In genomic region chr13:38349386-38350113, GRCh38 we compare ENCODE assay signal across 8 cellular contexts.
DNase-seq lines count a peak whose midpoint lies in the region; ATAC-seq and TF ChIP-seq lines count a peak whose summit lies in the region.

Gene UFM1 (plus strand): TSS chr13:38349851. CDS start chr13:38349920, 69 bp downstream.

- TF ChIP-seq CTCF in GM06990 (IDR thresholded peaks at IDR 0.05; ENCODE audit: insufficient read depth, low read length, poor library complexity, severe bottlenecking), result no peak

- H3K27ac Mint-ChIP-seq in activated naive CD4-positive, alpha-beta T cell treated with anti-CD3 and anti-CD28 coated beads, Interleukin-2, amount 50 U/mL, for 24 hours, result peak within 1 kb of the TSS; percentile 97

- peaks cover 20% of the 10 kb centered on the region for H3K36me3 Mint-ChIP-seq in activated naive CD4-positive, alpha-beta T cell treated with anti-CD3 and anti-CD28 coated beads, Interleukin-2, amount 50 U/mL, for 24 hours

- no peaks in the 10 kb centered on the region for H3K27me3 ChIP-seq in GM06990 (replicated peaks; ENCODE audit: control insufficient read depth, insufficient read depth, low read length)

- DNase-seq in GM06990 (ENCODE audit: extremely low read depth, insufficient read length), result peak; percentile 91
- peak; percentile 91 for DNase-seq in NCI-H1092 (lab: John Stamatoyannopoulos, UW)
- peak; percentile 89 for DNase-seq in germinal center (ENCODE audit: low spot score)
- DNase-seq in non-pigmented ciliary epithelial cell (ENCODE audit: low read depth), result peak; percentile 85
- peak; percentile 94 for DNase-seq in superior temporal gyrus (ENCODE audit: extremely low spot score)

- H3K27me3 Mint-ChIP-seq in activated naive CD4-positive, alpha-beta T cell treated with anti-CD3 and anti-CD28 coated beads, Interleukin-2, amount 50 U/mL, for 24 hours, result no peaks in the 10 kb centered on the region

- H3K4me3 Mint-ChIP-seq in activated naive CD4-positive, alpha-beta T cell treated with anti-CD3 and anti-CD28 coated beads, Interleukin-2, amount 50 U/mL, for 24 hours, result peak within 1 kb of the TSS; percentile 95

- no peaks in the 10 kb centered on the region; the same call in 1 of the 2 replicates for H3K36me3 ChIP-seq in GM06990 (ENCODE audit: control insufficient read depth, insufficient read depth, low read length)

- H3K9me3 Mint-ChIP-seq in activated naive CD4-positive, alpha-beta T cell treated with anti-CD3 and anti-CD28 coated beads, Interleukin-2, amount 50 U/mL, for 24 hours, result no peaks in the 10 kb centered on the region

- ATAC-seq in HG02588 (IDR thresholded peaks at IDR 0.05; ENCODE audit: unreplicated experiment) (peak; percentile 97), SK-N-SH treated with all-trans-retinoic acid at 6 μM for 48 hours (peak; percentile 98)

- peak within 1 kb of the TSS; percentile 81 for H3K4me3 ChIP-seq in GM06990 (replicated peaks; ENCODE audit: low read depth, low read length)

- peaks cover 49% of the 10 kb centered on the region for H3K4me1 Mint-ChIP-seq in activated naive CD4-positive, alpha-beta T cell treated with anti-CD3 and anti-CD28 coated beads, Interleukin-2, amount 50 U/mL, for 24 hours

TF ChIP-seq in SK-N-SH treated with all-trans-retinoic acid at 6 μM for 48 hours, 23 proteins besides CTCF, POLR2A, EP300 and RAD21:
- TF ChIP-seq ARNTL (CRISPR knock-in tag; IDR thresholded peaks at IDR 0.05; ENCODE audit: borderline replicate concordance, low read depth) (no peak), ZNF70 (CRISPR knock-in tag; IDR thresholded peaks at IDR 0.05) (no peak), RARB (CRISPR knock-in tag; IDR thresholded peaks at IDR 0.05) (no peak), TSHZ2 (CRISPR knock-in tag; IDR thresholded peaks at IDR 0.05) (no peak), ZNF565 (CRISPR knock-in tag; conservative IDR thresholded peaks at IDR 0.05; ENCODE audit: low read depth) (no peak), ZC3H10 (CRISPR knock-in tag; IDR thresholded peaks at IDR 0.05) (no peak), SNAI2 (CRISPR knock-in tag; IDR thresholded peaks at IDR 0.05) (no peak), TCF4 (CRISPR knock-in tag; IDR thresholded peaks at IDR 0.05; ENCODE audit: borderline replicate concordance) (no peak)

Comparison
In these comparisons a context has a peak if more than half of its experiments do, and no peak if none do; other contexts are left out.
1. Peak in every context shown above with its lines: DNase-seq, ATAC-seq and H3K4me3 ChIP-seq.